ENCODE assay signal across 1 cellular context in the genomic region with DNA sequence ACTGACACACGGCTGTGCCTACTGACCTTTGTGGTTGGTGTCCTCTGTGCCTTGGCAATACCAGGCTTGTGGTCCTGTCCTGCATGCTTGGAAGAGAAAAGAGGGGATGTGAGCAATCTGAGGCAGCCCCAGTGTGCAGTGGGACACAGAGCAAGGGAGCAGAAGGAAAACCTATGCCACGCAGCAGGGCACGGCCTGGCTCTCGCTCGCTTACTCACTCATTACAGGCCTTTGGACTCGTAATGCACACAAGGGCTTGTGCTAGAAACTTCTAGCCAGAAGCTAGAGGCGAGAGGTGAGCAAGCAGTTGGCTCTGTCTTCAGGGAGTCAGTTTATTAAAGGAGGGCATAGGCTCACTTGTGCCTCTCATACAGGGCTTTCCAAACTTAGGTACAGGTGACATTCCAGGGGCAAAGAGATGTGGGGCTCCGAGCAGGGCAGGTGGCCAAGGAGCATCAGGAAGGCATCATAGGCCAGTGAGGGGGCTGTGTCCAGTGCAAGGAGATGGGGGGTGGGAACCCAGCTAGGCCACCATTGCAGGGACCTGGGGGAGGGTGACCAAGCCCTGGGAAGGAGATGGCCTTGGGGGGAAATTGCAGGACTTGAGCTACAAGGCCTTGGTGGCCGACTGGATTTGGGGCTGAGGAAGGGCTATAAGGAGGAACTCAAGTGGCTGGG.
TF ChIP-seq lines count a peak whose summit lies in the region.

No MANE protein-coding gene starts in this region.

TF ChIP-seq in liver, 16 proteins besides CTCF, POLR2A, EP300 and RAD21 (continued from another document):
- TF ChIP-seq, protein P1, sequence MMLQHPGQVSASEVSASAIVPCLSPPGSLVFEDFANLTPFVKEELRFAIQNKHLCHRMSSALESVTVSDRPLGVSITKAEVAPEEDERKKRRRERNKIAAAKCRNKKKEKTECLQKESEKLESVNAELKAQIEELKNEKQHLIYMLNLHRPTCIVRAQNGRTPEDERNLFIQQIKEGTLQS (IDR thresholded peaks at IDR 0.05) = no peak
- TF ChIP-seq FOXA2 (IDR thresholded peaks at IDR 0.05) (peak; percentile 14), RXRA (IDR thresholded peaks at IDR 0.05) (peak in 1 of 2 donors; percentile 54), HNF4A (conservative IDR thresholded peaks at IDR 0.05) (peak; percentile 38 to 83)
